In genomic region chr1:8875216-8875861, GRCh38 we compare ENCODE assay signal across 9 cellular contexts. TPM values are rescaled to one million over a fixed set of nuclear protein-coding genes. Genes with fewer than 3 reads are reported as not detected.
A peak's percentile ranks its signal among the peaks of the same experiment; 100 is the strongest.
DNase-seq lines count a peak whose midpoint lies in the region; ATAC-seq and TF ChIP-seq lines count a peak whose summit lies in the region.
"Had no signal": no experiment of that assay in that cellular context is flagged by ENCODE, and none has a peak within 500 bp of the region (broad histone marks: within the 10 kb centered on the region; RNA-seq: fewer than 3 reads in every experiment).

No MANE protein-coding gene starts in this region.

- H3K27ac ChIP-seq in angular gyrus (ENCODE audit: low read depth, low read length) (peak overlapping the region; percentile 63), right lobe of liver (peak overlapping the region in 2 of 3 donors; percentile 6 to 100), aorta (ENCODE audit: low read depth in 1 of 2, low read length in 2 of 2) (peak overlapping the region; percentile 28 to 31), uterus (peak overlapping the region in 1 of 2 donors; percentile 1)

- ATAC-seq in right lobe of liver, result no peak
- ATAC-seq in aorta (ENCODE audit: low FRiP score), result no peak

- peak; percentile 30 for DNase-seq in stimulated activated CD4-positive, alpha-beta T cell treated with anti-CD3 and anti-CD28 coated beads, Interleukin-15, amount 100 ng/mL, for 24 hours
- no peak for DNase-seq in stimulated activated CD4-positive, alpha-beta T cell treated with anti-CD3 and anti-CD28 coated beads, Interleukin-4, amount 100 ng/mL, for 1 hour
- no peak for DNase-seq in right lobe of liver
- peak in 1 of 2 donors; percentile 40 for DNase-seq in aorta
- DNase-seq in A172 (ENCODE audit: low spot score), result no peak
- DNase-seq in SHP77 (lab: John Stamatoyannopoulos, UW), result no peak
- DNase-seq in uterus, result no peak
- DNase-seq: NCI-H2029 had no signal

- H3K36me3 ChIP-seq in right lobe of liver, result peaks cover 10 to 41% (median 27%) of the 10 kb centered on the region in 4 donors
- peaks cover 4 to 12% of the 10 kb centered on the region in 2 donors for H3K36me3 ChIP-seq in aorta (ENCODE audit: control insufficient read depth in 1 of 2, insufficient read depth in 2 of 2, low read length in 1 of 2)
- H3K36me3 ChIP-seq in uterus, result no peaks in the 10 kb centered on the region

- H3K4me3 ChIP-seq in right lobe of liver (peak overlapping the region in 1 of 3 donors; percentile 98), aorta (ENCODE audit: low read length in 2 of 2) (no peak overlapping the region), uterus (no peak overlapping the region)

- TF ChIP-seq POLR2A in right lobe of liver (IDR thresholded peaks at IDR 0.05) (no peak), uterus (IDR thresholded peaks at IDR 0.05) (no peak)

- H3K9me3 ChIP-seq in right lobe of liver (no peaks in the 10 kb centered on the region), aorta (ENCODE audit: control insufficient read depth, low read length) (no peaks in the 10 kb centered on the region), uterus (no peaks in the 10 kb centered on the region)

- intact Hi-C loops in right lobe of liver (cut with DNase I) (no loop called here), aorta (cut with DNase I) (no loop called here), uterus (cut with DNase I; ENCODE audit: low total_unique reads) (no loop called here)

- TF ChIP-seq CTCF in right lobe of liver (IDR thresholded peaks at IDR 0.05) (no peak), uterus (IDR thresholded peaks at IDR 0.05) (no peak)

- H3K27me3 ChIP-seq in right lobe of liver, result no peaks in the 10 kb centered on the region
- H3K27me3 ChIP-seq in aorta (ENCODE audit: control insufficient read depth in 1 of 2, insufficient read depth in 2 of 2, low read length in 1 of 2), result no peaks in the 10 kb centered on the region
- H3K27me3 ChIP-seq in uterus, result no peaks in the 10 kb centered on the region

- peaks cover 0 to 79% (median 37%) of the 10 kb centered on the region in 4 donors for H3K4me1 ChIP-seq in right lobe of liver
- H3K4me1 ChIP-seq in aorta (ENCODE audit: control insufficient read depth in 1 of 2, insufficient read depth in 2 of 2, low read length in 2 of 2), result peaks cover 0 to 9% of the 10 kb centered on the region in 2 donors
- peaks cover 1 to 14% of the 10 kb centered on the region in 2 donors for H3K4me1 ChIP-seq in uterus

- 51% methylated on average over 7 of the region's 7 CpGs for WGBS in right lobe of liver (ENCODE audit: insufficient coverage, low coverage, low lambda C conversion rate, missing lambda C conversion rate)
- WGBS in aorta, 2 donors, result 31% methylated on average over 7 of the region's 7 CpGs

RNA-seq across cellular contexts. Expression of gene ENO1, which starts 3.1 kb away (rescaled TPM):
- total RNA-seq in right lobe of liver, result 100 to 1,000 TPM; 314 to 792 (median 539) TPM
- 100 to 1,000 TPM; 542 to 688 TPM for total RNA-seq in aorta
- polyA plus RNA-seq in aorta, result 100 to 1,000 TPM; 333 to 514 TPM
- 1,393 and 1,401 TPM in 2 replicates for total RNA-seq in A172 (2014; rRNA removed; shearing (Covaris generic))
- 100 to 1,000 TPM; 123 to 358 (median 225) TPM for total RNA-seq in uterus

RNA-seq across cellular contexts. Expression of gene RERE, which starts 57.9 kb away (rescaled TPM):
- total RNA-seq in right lobe of liver (10 to 100 TPM; 17.5 to 38.4 (median 25.0) TPM), aorta (100 to 1,000 TPM; 111 to 133 TPM), uterus (1,000 to 10,000 TPM in 1 of 4 donors, 100 to 1,000 TPM in 2, 10 to 100 TPM in 1; 51.2 to 1,226 (median 253) TPM)
- polyA plus RNA-seq in aorta, result 10 to 100 TPM; 26.8 to 54.4 TPM
- 7.0 and 24.3 TPM in 2 replicates for total RNA-seq in A172 (2014; rRNA removed; shearing (Covaris generic))
